7 cellular contexts compared by ENCODE assay signal in genomic region chr17:71655542-71655941, GRCh38.
"Had no signal": no experiment of that assay in that cellular context is flagged by ENCODE, and none has a peak within 500 bp of the region (broad histone marks: within the 10 kb centered on the region; RNA-seq: fewer than 3 reads in every experiment).

No MANE protein-coding gene starts in this region.

- H3K9ac ChIP-seq: KMS-11 had no signal

- FAIRE-seq: HTR-8/SVneo, K562 had no signal

- DNase-seq: IMR-90, KBM-7, KG1 had no signal

- ATAC-seq: K562 had no signal

- H3K4me2 ChIP-seq: KMS-11 had no signal

- H3K27ac ChIP-seq: HL-60, KMS-11 had no signal

- H3K4me3 ChIP-seq: K562 had no signal
